In the genomic region with DNA sequence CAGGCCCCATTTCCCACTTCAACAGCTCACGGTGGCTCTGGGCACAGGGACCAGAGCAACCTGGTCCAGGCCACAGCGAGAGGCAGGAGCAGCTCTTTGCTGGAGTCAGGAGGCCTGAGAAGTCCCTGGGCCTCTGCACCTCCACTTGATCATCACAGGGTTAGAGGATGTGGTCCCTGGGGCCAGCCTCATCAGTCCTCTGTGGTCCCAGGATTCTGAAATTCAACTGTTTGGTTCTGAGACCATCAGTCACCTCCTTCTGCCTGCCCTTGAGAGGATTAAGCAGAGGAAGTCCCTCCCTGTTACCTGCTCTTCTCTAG, we compare ENCODE assay signal across 14 cellular contexts. TPM values are rescaled to one million over a fixed set of nuclear protein-coding genes. Genes with fewer than 3 reads are reported as not detected.
DNase-seq lines count a peak whose midpoint lies in the region; ATAC-seq and TF ChIP-seq lines count a peak whose summit lies in the region.
"Had no signal": no experiment of that assay in that cellular context is flagged by ENCODE, and none has a peak within 500 bp of the region (broad histone marks: within the 10 kb centered on the region; RNA-seq: fewer than 3 reads in every experiment).

No MANE protein-coding gene starts in this region.

- H3K36me3 ChIP-seq in cardiac muscle cell = no peaks in the 10 kb centered on the region
- H3K36me3 ChIP-seq in ascending aorta = no peaks in the 10 kb centered on the region
- no peaks in the 10 kb centered on the region for H3K36me3 ChIP-seq in upper lobe of right lung
- H3K36me3 ChIP-seq: neutrophil, tibial artery had no signal

- H3K9me3 ChIP-seq in cardiac muscle cell (ENCODE audit: low read depth) (no peaks in the 10 kb centered on the region), ascending aorta (peaks cover 0 to 5% of the 10 kb centered on the region in 2 donors), upper lobe of right lung (no peaks in the 10 kb centered on the region)
- H3K9me3 ChIP-seq: neutrophil had no signal

- H3K36me3 Mint-ChIP-seq in mesothelial cell of epicardium = no peaks in the 10 kb centered on the region
- H3K36me3 Mint-ChIP-seq: activated naive CD4-positive, alpha-beta T cell treated with anti-CD3 and anti-CD28 coated beads, Interleukin-2, amount 50 U/mL, for 24 hours had no signal

- peak overlapping the region; percentile 82 for H3K27ac Mint-ChIP-seq in mesothelial cell of epicardium
- H3K27ac Mint-ChIP-seq: activated CD4-positive, alpha-beta T cell treated with anti-CD3 and anti-CD28 coated beads for 36 hours; activated naive CD4-positive, alpha-beta T cell treated with anti-CD3 and anti-CD28 coated beads, Interleukin-2, amount 50 U/mL, for 24 hours had no signal

- H3K4me1 Mint-ChIP-seq in mesothelial cell of epicardium = peaks cover 41% of the 10 kb centered on the region

- intact Hi-C loops in left cardiac atrium (cut with DNase I) (loop anchor here in 1 of 2 donors (10.0 kb wide), 1 partner anchor 57 kb away; no protein-coding TSS in a partner anchor), ascending aorta (cut with DNase I) (loop anchor here (5.0 kb wide), 1 partner anchor 80 kb away; no protein-coding TSS in a partner anchor), upper lobe of right lung (cut with DNase I) (no loop called here)

- ATAC-seq in left cardiac atrium = no peak
- ATAC-seq in upper lobe of right lung = no peak
- no peak for ATAC-seq in HG02973 (IDR thresholded peaks at IDR 0.05; ENCODE audit: unreplicated experiment)
- ATAC-seq in HG02623 (IDR thresholded peaks at IDR 0.05; ENCODE audit: unreplicated experiment) = no peak
- ATAC-seq: activated CD4-positive, alpha-beta T cell treated with anti-CD3 and anti-CD28 coated beads for 36 hours had no signal

- TF ChIP-seq CTCF in cardiac muscle cell (IDR thresholded peaks at IDR 0.05; ENCODE audit: low read depth, low read length) = no peak
- TF ChIP-seq CTCF in ascending aorta (IDR thresholded peaks at IDR 0.05) = no peak
- TF ChIP-seq CTCF in mesothelial cell of epicardium (IDR thresholded peaks at IDR 0.05; ENCODE audit: unreplicated experiment) = no peak
- TF ChIP-seq CTCF in upper lobe of right lung (IDR thresholded peaks at IDR 0.05) = no peak

- H3K9me3 Mint-ChIP-seq in mesothelial cell of epicardium = no peaks in the 10 kb centered on the region
- H3K9me3 Mint-ChIP-seq: activated naive CD4-positive, alpha-beta T cell treated with anti-CD3 and anti-CD28 coated beads, Interleukin-2, amount 50 U/mL, for 24 hours had no signal

- H3K4me3 ChIP-seq in cardiac muscle cell = no peak overlapping the region
- H3K4me3 ChIP-seq in ascending aorta = no peak overlapping the region
- no peak overlapping the region for H3K4me3 ChIP-seq in upper lobe of right lung
- H3K4me3 ChIP-seq: tibial artery had no signal

- DNase-seq in cardiac muscle cell (ENCODE audit: low read depth in 1 of 2, low spot score in 1 of 2) (no peak), left cardiac atrium (no peak), ascending aorta (ENCODE audit: low spot score in 2 of 2) (no peak), mesothelial cell of epicardium (ENCODE audit: low spot score in 2 of 2, unreplicated experiment in 2 of 2) (no peak), upper lobe of right lung (no peak), nucleus accumbens (lab: John Stamatoyannopoulos, UW) (no peak)
- DNase-seq: activated CD4-positive, alpha-beta T cell treated with anti-CD3 and anti-CD28 coated beads for 36 hours; GDM1; SHP77 treated with DMSO at 0.1 percent for 48 hours had no signal

- H3K4me3 Mint-ChIP-seq in mesothelial cell of epicardium = no peak overlapping the region
- H3K4me3 Mint-ChIP-seq: activated CD4-positive, alpha-beta T cell treated with anti-CD3 and anti-CD28 coated beads for 36 hours; activated naive CD4-positive, alpha-beta T cell treated with anti-CD3 and anti-CD28 coated beads, Interleukin-2, amount 50 U/mL, for 24 hours had no signal

- no peaks in the 10 kb centered on the region for H3K27me3 ChIP-seq in cardiac muscle cell
- no peaks in the 10 kb centered on the region for H3K27me3 ChIP-seq in ascending aorta
- no peaks in the 10 kb centered on the region for H3K27me3 ChIP-seq in upper lobe of right lung

- H3K4me1 ChIP-seq in cardiac muscle cell (ENCODE audit: low read depth) = peaks cover 26% of the 10 kb centered on the region
- H3K4me1 ChIP-seq in ascending aorta = peaks cover 22 to 28% of the 10 kb centered on the region in 2 donors
- H3K4me1 ChIP-seq in upper lobe of right lung = peaks cover 50% of the 10 kb centered on the region

- H3K27me3 Mint-ChIP-seq in mesothelial cell of epicardium (ENCODE audit: low read depth) = no peaks in the 10 kb centered on the region
- H3K27me3 Mint-ChIP-seq: activated CD4-positive, alpha-beta T cell treated with anti-CD3 and anti-CD28 coated beads for 36 hours; activated naive CD4-positive, alpha-beta T cell treated with anti-CD3 and anti-CD28 coated beads, Interleukin-2, amount 50 U/mL, for 24 hours had no signal

- peak overlapping the region; percentile 64 for H3K27ac ChIP-seq in cardiac muscle cell
- peak overlapping the region; percentile 36 to 56 for H3K27ac ChIP-seq in ascending aorta
- peak overlapping the region; percentile 92 for H3K27ac ChIP-seq in upper lobe of right lung
- H3K27ac ChIP-seq: neutrophil had no signal

RNA-seq across cellular contexts. Expression of gene CBX7, which starts 24.9 kb away (rescaled TPM):
- 8.9 and 31.3 TPM in 2 replicates for total RNA-seq in cardiac muscle cell
- polyA plus RNA-seq in cardiac muscle cell = 10.2 and 10.9 TPM in 2 replicates
- total RNA-seq in left cardiac atrium = 10 to 100 TPM; 54.5 to 63.7 TPM
- 261 TPM for total RNA-seq in ascending aorta
- 10.7 to 13.2 TPM (median 11.0 TPM) in 3 replicates for total RNA-seq in mesothelial cell of epicardium
- total RNA-seq in upper lobe of right lung = 62.7 TPM
